In genomic region chr3:100560426-100560825, GRCh38 we compare ENCODE assay signal across 22 cellular contexts. TPM values are rescaled to one million over a fixed set of nuclear protein-coding genes. Genes with fewer than 3 reads are reported as not detected.
"Had no signal": no experiment of that assay in that cellular context is flagged by ENCODE, and none has a peak within 500 bp of the region (broad histone marks: within the 10 kb centered on the region; RNA-seq: fewer than 3 reads in every experiment).

No MANE protein-coding gene starts in this region.

- H3K36me3 Mint-ChIP-seq: activated naive CD4-positive, alpha-beta T cell treated with anti-CD3 and anti-CD28 coated beads, Interleukin-2, amount 50 U/mL, for 72 hours had no signal

- H3K4me1 Mint-ChIP-seq: T-helper 17 cell had no signal

- H3K4me3 Mint-ChIP-seq: brain; dendritic cell treated with granulocyte-macrophage colony-stimulating factor and Interleukin-4, amounts not matched to agents 40 ng/mL and 50 ng/mL, for 4 days; T-helper 17 cell had no signal

- DNase-seq: activated CD4-positive, alpha-beta T cell treated with anti-CD3 and anti-CD28 coated beads, Interleukin-2, amount 50 U/mL, for 1 hour; activated T-cell treated with anti-CD3 and anti-CD28 coated beads, Interleukin-2, amount 50 U/mL, for 1 hour; aorta; effector CD4-positive, alpha-beta T cell; left ventricle myocardium inferior; nucleus accumbens; posterior cingulate gyrus; sigmoid colon; stimulated activated CD4-positive, alpha-beta T cell treated with anti-CD3 and anti-CD28 coated beads, Interleukin-4, amount 100 ng/mL, for 24 hours; stimulated activated naive CD8-positive, alpha-beta T cell treated with anti-CD3 and anti-CD28 coated beads, Interleukin-15, Interleukin-2, amounts not matched to agents 100 U/mL and 50 U/mL, for 24 hours; SW 1271; T-helper 17 cell; upper lobe of left lung had no signal

- H3K4me3 ChIP-seq: left ventricle myocardium inferior, sigmoid colon, upper lobe of left lung had no signal

- H3K9me3 Mint-ChIP-seq: activated naive CD4-positive, alpha-beta T cell treated with anti-CD3 and anti-CD28 coated beads, Interleukin-2, amount 50 U/mL, for 72 hours; brain; dendritic cell treated with granulocyte-macrophage colony-stimulating factor and Interleukin-4, amounts not matched to agents 40 ng/mL and 50 ng/mL, for 4 days had no signal

- H3K27ac Mint-ChIP-seq: activated naive CD4-positive, alpha-beta T cell treated with anti-CD3 and anti-CD28 coated beads, Interleukin-2, amount 50 U/mL, for 72 hours; dendritic cell treated with granulocyte-macrophage colony-stimulating factor and Interleukin-4, amounts not matched to agents 40 ng/mL and 50 ng/mL, for 4 days; T-helper 17 cell had no signal

- H3K27me3 Mint-ChIP-seq: brain; dendritic cell treated with granulocyte-macrophage colony-stimulating factor and Interleukin-4, amounts not matched to agents 40 ng/mL and 50 ng/mL, for 4 days had no signal

- H3K36me3 ChIP-seq: left ventricle myocardium inferior, sigmoid colon, upper lobe of left lung had no signal

- ATAC-seq: activated CD4-positive, CD25-positive, alpha-beta regulatory T cell treated with anti-CD3 and anti-CD28 coated beads, Interleukin-2, amount 50 U/mL, for 24 hours; activated naive CD4-positive, alpha-beta T cell treated with anti-CD3 and anti-CD28 coated beads, Interleukin-2, amount 50 U/mL, for 72 hours; stimulated activated naive CD8-positive, alpha-beta T cell treated with anti-CD3 and anti-CD28 coated beads, Interleukin-15, Interleukin-2, amounts not matched to agents 100 U/mL and 50 U/mL, for 24 hours; T-helper 17 cell had no signal

- H3K27ac ChIP-seq: left ventricle myocardium inferior, sigmoid colon, upper lobe of left lung had no signal

- H3K27me3 ChIP-seq: sigmoid colon, upper lobe of left lung had no signal

- H3K9me3 ChIP-seq: left ventricle myocardium inferior, sigmoid colon, upper lobe of left lung had no signal

- H3K4me1 ChIP-seq: left ventricle myocardium inferior, sigmoid colon had no signal

RNA-seq across cellular contexts. Expression of gene ADGRG7, which starts 49.0 kb away (rescaled TPM):
- total RNA-seq: activated naive CD4-positive, alpha-beta T cell treated with anti-CD3 and anti-CD28 coated beads, Interleukin-2, amount 50 U/mL, for 72 hours; epithelial cell of proximal tubule; fibroblast of lung; left ventricle myocardium inferior; sigmoid colon; subcutaneous adipose tissue; T-helper 17 cell; upper lobe of left lung had no signal
- polyA plus RNA-seq: adipose tissue, fibroblast of lung, neural cell had no signal
